Comparison of ENCODE assay signal across 20 cellular contexts in the genomic region with DNA sequence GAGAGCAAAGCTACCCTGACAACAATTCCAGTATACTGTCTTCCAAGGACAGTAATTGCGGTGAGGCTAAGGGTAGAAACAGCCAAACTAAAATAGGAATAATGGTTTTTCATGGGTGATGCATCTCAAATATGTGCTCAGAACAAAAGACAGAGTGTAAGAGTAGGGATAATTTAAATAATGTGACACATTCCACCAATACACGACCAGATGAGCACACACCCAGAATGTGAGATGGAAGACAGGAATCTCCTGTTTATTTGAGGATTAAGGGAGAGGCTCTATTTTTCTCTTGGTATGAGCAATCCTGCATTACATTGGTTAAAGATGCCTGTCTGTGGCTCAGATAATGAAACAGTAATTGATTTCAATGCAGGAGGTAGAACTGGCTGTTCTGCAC.
DNase-seq lines count a peak whose midpoint lies in the region; ATAC-seq and TF ChIP-seq lines count a peak whose summit lies in the region.
"Had no signal": no experiment of that assay in that cellular context is flagged by ENCODE, and none has a peak within 500 bp of the region (broad histone marks: within the 10 kb centered on the region; RNA-seq: fewer than 3 reads in every experiment).

No MANE protein-coding gene starts in this region.

- peak overlapping the region; percentile 43; the same call in 1 of the 2 replicates for H3K27ac Mint-ChIP-seq in HFFc6
- H3K27ac Mint-ChIP-seq: activated naive CD8-positive, alpha-beta T cell; nephron had no signal

- H3K36me3 Mint-ChIP-seq in HFFc6 (ENCODE audit: low read depth) = no peaks in the 10 kb centered on the region
- H3K36me3 Mint-ChIP-seq: activated naive CD8-positive, alpha-beta T cell had no signal

- H3K27me3 ChIP-seq in esophagus squamous epithelium = no peaks in the 10 kb centered on the region
- no peaks in the 10 kb centered on the region for H3K27me3 ChIP-seq in adrenal gland
- H3K27me3 ChIP-seq: gastroesophageal sphincter, vagina had no signal

- TF ChIP-seq POLR2A in esophagus squamous epithelium (IDR thresholded peaks at IDR 0.05) (no peak), adrenal gland (IDR thresholded peaks at IDR 0.05) (no peak)

- peaks cover 18% of the 10 kb centered on the region; the same call in 1 of the 2 replicates for H3K9me3 Mint-ChIP-seq in HFFc6

- intact Hi-C loops in esophagus squamous epithelium (cut with DNase I) (no loop called here), adrenal gland (cut with DNase I) (no loop called here)

- peak; percentile 83 for DNase-seq in AG08395 (ENCODE audit: low spot score)
- DNase-seq in HFFc6 = peak; percentile 1
- DNase-seq in amniotic epithelial cell (ENCODE audit: low read depth) = peak; percentile 92
- DNase-seq in kidney tubule cell (ENCODE audit: low spot score) = peak; percentile 69
- no peak for DNase-seq in esophagus squamous epithelium (lab: John Stamatoyannopoulos, UW)
- no peak for DNase-seq in stimulated activated CD4-positive, alpha-beta T cell treated with anti-CD3 and anti-CD28 coated beads, Interleukin-2, amount 100 ng/mL, for 24 hours
- no peak for DNase-seq in adrenal gland
- DNase-seq: ACHN; activated CD4-positive, alpha-beta T cell treated with anti-CD3 and anti-CD28 coated beads, Interleukin-2, amount 50 U/mL, for 4 hours; activated T-cell treated with anti-CD3 and anti-CD28 coated beads, Interleukin-2, amount 50 U/mL, for 1 hour; Caco-2; central memory CD4-positive, alpha-beta T cell; NCI-H1105 treated with DMSO at 0.1 percent for 48 hours; NCI-H774; stimulated activated naive CD4-positive, alpha-beta T cell treated with Interleukin-2 at 50 U/mL for 16 hours had no signal

- H3K27ac ChIP-seq in esophagus squamous epithelium (peak overlapping the region in 1 of 4 donors; percentile 52), adrenal gland (no peak overlapping the region)
- H3K27ac ChIP-seq: gastroesophageal sphincter, vagina had no signal

- no peak for ATAC-seq in HG03045 (IDR thresholded peaks at IDR 0.05; ENCODE audit: unreplicated experiment)
- ATAC-seq: gastroesophageal sphincter had no signal

- H3K4me3 ChIP-seq in esophagus squamous epithelium (no peak overlapping the region), adrenal gland (no peak overlapping the region)
- H3K4me3 ChIP-seq: gastroesophageal sphincter, vagina had no signal

- WGBS in esophagus squamous epithelium, 2 donors = 22 to 30% methylated on average over 2 of the region's 2 CpGs
- 69 to 77% (median 71%) methylated on average over 2 of the region's 2 CpGs for WGBS in adrenal gland, 4 donors

- no peaks in the 10 kb centered on the region for H3K27me3 Mint-ChIP-seq in HFFc6 (ENCODE audit: insufficient read depth)
- H3K27me3 Mint-ChIP-seq: activated naive CD8-positive, alpha-beta T cell had no signal

- TF ChIP-seq CTCF in HFFc6 (IDR thresholded peaks at IDR 0.05) = no peak
- TF ChIP-seq CTCF in esophagus squamous epithelium (IDR thresholded peaks at IDR 0.05) = no peak
- no peak for TF ChIP-seq CTCF in adrenal gland (IDR thresholded peaks at IDR 0.05)

- peaks cover 0 to 8% (median 0%) of the 10 kb centered on the region in 3 donors for H3K4me1 ChIP-seq in esophagus squamous epithelium
- no peaks in the 10 kb centered on the region for H3K4me1 ChIP-seq in adrenal gland (replicated peaks in 1 of 2)
- H3K4me1 ChIP-seq: gastroesophageal sphincter, vagina had no signal

- H3K36me3 ChIP-seq in esophagus squamous epithelium = no peaks in the 10 kb centered on the region
- no peaks in the 10 kb centered on the region for H3K36me3 ChIP-seq in adrenal gland (replicated peaks in 1 of 2)
- H3K36me3 ChIP-seq: gastroesophageal sphincter, vagina had no signal

- peaks cover 8% of the 10 kb centered on the region; the same call in 1 of the 2 replicates for H3K4me1 Mint-ChIP-seq in HFFc6 (ENCODE audit: low read depth)

- H3K9me3 ChIP-seq in esophagus squamous epithelium (no peaks in the 10 kb centered on the region), adrenal gland (replicated peaks in 1 of 3) (no peaks in the 10 kb centered on the region)
- H3K9me3 ChIP-seq: Caco-2, gastroesophageal sphincter, vagina had no signal

- H3K4me3 Mint-ChIP-seq in HFFc6 = peak overlapping the region; percentile 10; the same call in 1 of the 2 replicates
- H3K4me3 Mint-ChIP-seq: activated naive CD8-positive, alpha-beta T cell; nephron had no signal

Comparison
In these comparisons a context has a peak if more than half of its experiments do, and no peak if none do; other contexts are left out.
1. DNase-seq: peak in AG08395 (single experiment), HFFc6 (single experiment), amniotic epithelial cell (single experiment) and kidney tubule cell (single experiment); none in esophagus squamous epithelium (single experiment), stimulated activated CD4-positive, alpha-beta T cell treated with anti-CD3 and anti-CD28 coated beads, Interleukin-2, amount 100 ng/mL, for 24 hours (0 of 2) and adrenal gland (0 of 7).